In the genomic region with DNA sequence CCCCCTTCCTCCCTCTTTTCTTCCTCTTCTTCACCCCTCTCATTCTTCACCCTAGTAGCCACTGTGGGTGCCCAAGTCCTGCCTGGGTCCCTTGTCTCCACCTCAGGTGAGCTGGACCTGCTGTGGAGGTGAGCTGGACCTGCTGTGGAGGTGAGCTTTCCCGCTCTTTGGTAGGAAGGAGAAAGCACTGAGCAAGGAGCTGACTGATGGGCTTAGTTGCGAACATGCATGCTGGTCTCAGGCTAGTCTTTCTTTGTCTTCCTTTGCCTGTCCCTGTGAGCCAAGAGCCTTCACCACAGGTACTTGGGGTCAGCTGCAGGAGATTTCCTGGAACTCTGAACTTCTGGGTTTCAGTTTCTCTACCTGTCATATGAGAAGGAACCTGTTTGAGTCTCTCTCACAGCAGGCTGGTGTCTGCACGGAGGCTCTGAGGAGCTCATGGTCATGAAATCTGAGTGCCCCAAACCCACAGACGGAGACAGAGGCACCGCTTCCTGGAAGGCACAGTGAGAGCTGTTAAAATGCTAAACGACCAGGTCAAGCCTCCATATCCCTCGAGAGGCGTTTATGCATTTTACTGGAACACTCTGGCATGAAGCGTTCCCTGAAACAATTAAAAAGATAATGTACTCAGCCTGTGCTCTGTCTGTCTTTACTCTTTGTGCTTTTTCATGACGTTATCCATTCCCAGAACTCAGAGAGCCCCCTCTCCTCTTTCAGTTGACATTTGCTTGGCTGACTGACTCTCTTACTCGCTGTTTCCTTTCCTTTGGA, we compare ENCODE assay signal across 1 cellular context.
TF ChIP-seq lines count a peak whose summit lies in the region.

No MANE protein-coding gene starts in this region.

TF ChIP-seq in HEK293, 187 proteins besides CTCF, POLR2A, EP300 and RAD21 (continued from another document and continues in another):
- TF ChIP-seq, protein P1, sequence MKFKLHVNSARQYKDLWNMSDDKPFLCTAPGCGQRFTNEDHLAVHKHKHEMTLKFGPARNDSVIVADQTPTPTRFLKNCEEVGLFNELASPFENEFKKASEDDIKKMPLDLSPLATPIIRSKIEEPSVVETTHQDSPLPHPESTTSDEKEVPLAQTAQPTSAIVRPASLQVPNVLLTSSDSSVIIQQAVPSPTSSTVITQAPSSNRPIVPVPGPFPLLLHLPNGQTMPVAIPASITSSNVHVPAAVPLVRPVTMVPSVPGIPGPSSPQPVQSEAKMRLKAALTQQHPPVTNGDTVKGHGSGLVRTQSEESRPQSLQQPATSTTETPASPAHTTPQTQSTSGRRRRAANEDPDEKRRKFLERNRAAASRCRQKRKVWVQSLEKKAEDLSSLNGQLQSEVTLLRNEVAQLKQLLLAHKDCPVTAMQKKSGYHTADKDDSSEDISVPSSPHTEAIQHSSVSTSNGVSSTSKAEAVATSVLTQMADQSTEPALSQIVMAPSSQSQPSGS (tag by site-specific recombination; IDR thresholded peaks at IDR 0.05; ENCODE audit: low read depth), result peak; percentile 88
- TF ChIP-seq, protein P2, sequence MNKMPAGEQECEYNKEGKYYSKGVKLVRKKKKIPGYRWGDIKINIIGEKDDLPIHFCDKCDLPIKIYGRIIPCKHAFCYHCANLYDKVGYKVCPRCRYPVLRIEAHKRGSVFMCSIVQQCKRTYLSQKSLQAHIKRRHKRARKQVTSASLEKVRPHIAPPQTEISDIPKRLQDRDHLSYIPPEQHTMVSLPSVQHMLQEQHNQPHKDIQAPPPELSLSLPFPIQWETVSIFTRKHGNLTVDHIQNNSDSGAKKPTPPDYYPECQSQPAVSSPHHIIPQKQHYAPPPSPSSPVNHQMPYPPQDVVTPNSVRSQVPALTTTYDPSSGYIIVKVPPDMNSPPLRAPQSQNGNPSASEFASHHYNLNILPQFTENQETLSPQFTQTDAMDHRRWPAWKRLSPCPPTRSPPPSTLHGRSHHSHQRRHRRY (tag by site-specific recombination; IDR thresholded peaks at IDR 0.05), result no peak
- TF ChIP-seq ZNF335 (tag by site-specific recombination; conservative IDR thresholded peaks at IDR 0.05) (no peak), GLIS2 (tag by site-specific recombination; IDR thresholded peaks at IDR 0.05) (no peak), ZNF529 (tag by site-specific recombination; IDR thresholded peaks at IDR 0.05; ENCODE audit: insufficient replicate concordance) (no peak), ZNF221 (tag by site-specific recombination; IDR thresholded peaks at IDR 0.05; ENCODE audit: borderline replicate concordance) (no peak), ZNF76 (tag by site-specific recombination; IDR thresholded peaks at IDR 0.05; ENCODE audit: borderline replicate concordance, low read depth) (no peak), ZNF571 (tag by site-specific recombination; IDR thresholded peaks at IDR 0.05) (no peak), YY1 (tag by site-specific recombination; IDR thresholded peaks at IDR 0.05) (no peak), ZNF416 (tag by site-specific recombination; IDR thresholded peaks at IDR 0.05) (no peak), OSR2 (tag by site-specific recombination; IDR thresholded peaks at IDR 0.05) (peak; percentile 28; the same call in 1 of the 2 replicates), ZNF223 (tag by site-specific recombination; IDR thresholded peaks at IDR 0.05) (no peak), GLI2 (tag by site-specific recombination; IDR thresholded peaks at IDR 0.05; ENCODE audit: borderline replicate concordance, low read depth) (no peak), ZIC2 (tag by site-specific recombination; IDR thresholded peaks at IDR 0.05) (peak; percentile 71), ZNF169 (tag by site-specific recombination; IDR thresholded peaks at IDR 0.05) (no peak), ZNF555 (tag by site-specific recombination; conservative IDR thresholded peaks at IDR 0.05) (no peak), ZNF157 (tag by site-specific recombination; IDR thresholded peaks at IDR 0.05) (no peak), ZNF16 (tag by site-specific recombination; IDR thresholded peaks at IDR 0.05; ENCODE audit: low read depth) (no peak), ZNF24 (tag by site-specific recombination; IDR thresholded peaks at IDR 0.05) (no peak), ZNF560 (tag by site-specific recombination; IDR thresholded peaks at IDR 0.05; ENCODE audit: borderline replicate concordance) (no peak), ZFP69B (tag by site-specific recombination; IDR thresholded peaks at IDR 0.05) (no peak), ZNF629 (tag by site-specific recombination; IDR thresholded peaks at IDR 0.05) (no peak), ZSCAN23 (tag by site-specific recombination; IDR thresholded peaks at IDR 0.05) (no peak), RBAK (tag by site-specific recombination; IDR thresholded peaks at IDR 0.05) (no peak), ZNF510 (tag by site-specific recombination; IDR thresholded peaks at IDR 0.05; ENCODE audit: insufficient replicate concordance) (no peak), SCRT2 (tag by site-specific recombination; IDR thresholded peaks at IDR 0.05) (peak; percentile 92), KLF9 (tag by site-specific recombination; IDR thresholded peaks at IDR 0.05; ENCODE audit: low read depth) (no peak), ZNF202 (tag by site-specific recombination; IDR thresholded peaks at IDR 0.05; ENCODE audit: borderline replicate concordance) (no peak), ZNF561 (tag by site-specific recombination; IDR thresholded peaks at IDR 0.05; ENCODE audit: borderline replicate concordance) (0 out of 2 replicates have a peak, but pooled peaks have one; percentile 46), ZNF292 (tag by site-specific recombination; IDR thresholded peaks at IDR 0.05; ENCODE audit: borderline replicate concordance, low read depth) (no peak), ZNF548 (tag by site-specific recombination; IDR thresholded peaks at IDR 0.05) (no peak), ZNF248 (tag by site-specific recombination; IDR thresholded peaks at IDR 0.05) (no peak), KLF1 (tag by site-specific recombination; IDR thresholded peaks at IDR 0.05) (no peak), HOXC10 (CRISPR knock-in tag; IDR thresholded peaks at IDR 0.05) (no peak), ZNF266 (tag by site-specific recombination; IDR thresholded peaks at IDR 0.05; ENCODE audit: low read depth) (no peak), KLF16 (tag by site-specific recombination; IDR thresholded peaks at IDR 0.05) (no peak), HOXA7 (CRISPR knock-in tag; IDR thresholded peaks at IDR 0.05; ENCODE audit: borderline replicate concordance) (no peak), SETDB1 (IDR thresholded peaks at IDR 0.05; ENCODE audit: insufficient read length, low read length) (no peak), ZNF600 (tag by site-specific recombination; IDR thresholded peaks at IDR 0.05) (peak; percentile 15; the same call in 1 of the 2 replicates)
- TF ChIP-seq, protein P3, sequence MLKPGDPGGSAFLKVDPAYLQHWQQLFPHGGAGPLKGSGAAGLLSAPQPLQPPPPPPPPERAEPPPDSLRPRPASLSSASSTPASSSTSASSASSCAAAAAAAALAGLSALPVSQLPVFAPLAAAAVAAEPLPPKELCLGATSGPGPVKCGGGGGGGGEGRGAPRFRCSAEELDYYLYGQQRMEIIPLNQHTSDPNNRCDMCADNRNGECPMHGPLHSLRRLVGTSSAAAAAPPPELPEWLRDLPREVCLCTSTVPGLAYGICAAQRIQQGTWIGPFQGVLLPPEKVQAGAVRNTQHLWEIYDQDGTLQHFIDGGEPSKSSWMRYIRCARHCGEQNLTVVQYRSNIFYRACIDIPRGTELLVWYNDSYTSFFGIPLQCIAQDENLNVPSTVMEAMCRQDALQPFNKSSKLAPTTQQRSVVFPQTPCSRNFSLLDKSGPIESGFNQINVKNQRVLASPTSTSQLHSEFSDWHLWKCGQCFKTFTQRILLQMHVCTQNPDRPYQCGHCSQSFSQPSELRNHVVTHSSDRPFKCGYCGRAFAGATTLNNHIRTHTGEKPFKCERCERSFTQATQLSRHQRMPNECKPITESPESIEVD (tag by site-specific recombination; IDR thresholded peaks at IDR 0.05), result no peak
- TF ChIP-seq, protein P4, sequence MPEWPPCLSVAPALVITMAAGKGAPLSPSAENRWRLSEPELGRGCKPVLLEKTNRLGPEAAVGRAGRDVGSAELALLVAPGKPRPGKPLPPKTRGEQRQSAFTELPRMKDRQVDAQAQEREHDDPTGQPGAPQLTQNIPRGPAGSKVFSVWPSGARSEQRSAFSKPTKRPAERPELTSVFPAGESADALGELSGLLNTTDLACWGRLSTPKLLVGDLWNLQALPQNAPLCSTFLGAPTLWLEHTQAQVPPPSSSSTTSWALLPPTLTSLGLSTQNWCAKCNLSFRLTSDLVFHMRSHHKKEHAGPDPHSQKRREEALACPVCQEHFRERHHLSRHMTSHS (tag by site-specific recombination; IDR thresholded peaks at IDR 0.05), result no peak
- TF ChIP-seq, protein P5, sequence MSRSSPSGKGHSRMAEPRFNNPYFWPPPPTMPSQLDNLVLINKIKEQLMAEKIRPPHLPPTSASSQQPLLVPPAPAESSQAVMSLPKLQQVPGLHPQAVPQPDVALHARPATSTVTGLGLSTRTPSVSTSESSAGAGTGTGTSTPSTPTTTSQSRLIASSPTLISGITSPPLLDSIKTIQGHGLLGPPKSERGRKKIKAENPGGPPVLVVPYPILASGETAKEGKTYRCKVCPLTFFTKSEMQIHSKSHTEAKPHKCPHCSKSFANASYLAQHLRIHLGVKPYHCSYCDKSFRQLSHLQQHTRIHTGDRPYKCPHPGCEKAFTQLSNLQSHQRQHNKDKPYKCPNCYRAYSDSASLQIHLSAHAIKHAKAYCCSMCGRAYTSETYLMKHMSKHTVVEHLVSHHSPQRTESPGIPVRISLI (tag by site-specific recombination; IDR thresholded peaks at IDR 0.05), result no peak
- TF ChIP-seq, protein P6, sequence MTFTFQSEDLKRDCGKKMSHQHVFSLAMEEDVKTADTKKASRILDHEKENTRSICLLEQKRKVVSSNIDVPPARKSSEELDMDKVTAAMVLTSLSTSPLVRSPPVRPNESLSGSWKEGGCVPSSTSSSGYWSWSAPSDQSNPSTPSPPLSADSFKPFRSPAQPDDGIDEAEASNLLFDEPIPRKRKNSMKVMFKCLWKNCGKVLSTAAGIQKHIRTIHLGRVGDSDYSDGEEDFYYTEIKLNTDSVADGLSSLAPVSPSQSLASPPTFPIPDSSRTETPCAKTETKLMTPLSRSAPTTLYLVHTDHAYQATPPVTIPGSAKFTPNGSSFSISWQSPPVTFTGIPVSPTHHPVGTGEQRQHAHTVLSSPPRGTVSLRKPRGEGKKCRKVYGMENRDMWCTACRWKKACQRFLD (tag by site-specific recombination; IDR thresholded peaks at IDR 0.05), result no peak
- TF ChIP-seq, protein P7, sequence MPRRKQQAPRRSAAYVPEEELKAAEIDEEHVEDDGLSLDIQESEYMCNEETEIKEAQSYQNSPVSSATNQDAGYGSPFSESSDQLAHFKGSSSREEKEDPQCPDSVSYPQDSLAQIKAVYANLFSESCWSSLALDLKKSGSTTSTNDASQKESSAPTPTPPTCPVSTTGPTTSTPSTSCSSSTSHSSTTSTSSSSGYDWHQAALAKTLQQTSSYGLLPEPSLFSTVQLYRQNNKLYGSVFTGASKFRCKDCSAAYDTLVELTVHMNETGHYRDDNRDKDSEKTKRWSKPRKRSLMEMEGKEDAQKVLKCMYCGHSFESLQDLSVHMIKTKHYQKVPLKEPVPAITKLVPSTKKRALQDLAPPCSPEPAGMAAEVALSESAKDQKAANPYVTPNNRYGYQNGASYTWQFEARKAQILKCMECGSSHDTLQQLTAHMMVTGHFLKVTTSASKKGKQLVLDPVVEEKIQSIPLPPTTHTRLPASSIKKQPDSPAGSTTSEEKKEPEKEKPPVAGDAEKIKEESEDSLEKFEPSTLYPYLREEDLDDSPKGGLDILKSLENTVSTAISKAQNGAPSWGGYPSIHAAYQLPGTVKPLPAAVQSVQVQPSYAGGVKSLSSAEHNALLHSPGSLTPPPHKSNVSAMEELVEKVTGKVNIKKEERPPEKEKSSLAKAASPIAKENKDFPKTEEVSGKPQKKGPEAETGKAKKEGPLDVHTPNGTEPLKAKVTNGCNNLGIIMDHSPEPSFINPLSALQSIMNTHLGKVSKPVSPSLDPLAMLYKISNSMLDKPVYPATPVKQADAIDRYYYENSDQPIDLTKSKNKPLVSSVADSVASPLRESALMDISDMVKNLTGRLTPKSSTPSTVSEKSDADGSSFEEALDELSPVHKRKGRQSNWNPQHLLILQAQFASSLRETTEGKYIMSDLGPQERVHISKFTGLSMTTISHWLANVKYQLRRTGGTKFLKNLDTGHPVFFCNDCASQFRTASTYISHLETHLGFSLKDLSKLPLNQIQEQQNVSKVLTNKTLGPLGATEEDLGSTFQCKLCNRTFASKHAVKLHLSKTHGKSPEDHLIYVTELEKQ (tag by site-specific recombination; IDR thresholded peaks at IDR 0.05; ENCODE audit: borderline replicate concordance), result peak; percentile 40; the same call in 1 of the 2 replicates
- TF ChIP-seq, protein P8, sequence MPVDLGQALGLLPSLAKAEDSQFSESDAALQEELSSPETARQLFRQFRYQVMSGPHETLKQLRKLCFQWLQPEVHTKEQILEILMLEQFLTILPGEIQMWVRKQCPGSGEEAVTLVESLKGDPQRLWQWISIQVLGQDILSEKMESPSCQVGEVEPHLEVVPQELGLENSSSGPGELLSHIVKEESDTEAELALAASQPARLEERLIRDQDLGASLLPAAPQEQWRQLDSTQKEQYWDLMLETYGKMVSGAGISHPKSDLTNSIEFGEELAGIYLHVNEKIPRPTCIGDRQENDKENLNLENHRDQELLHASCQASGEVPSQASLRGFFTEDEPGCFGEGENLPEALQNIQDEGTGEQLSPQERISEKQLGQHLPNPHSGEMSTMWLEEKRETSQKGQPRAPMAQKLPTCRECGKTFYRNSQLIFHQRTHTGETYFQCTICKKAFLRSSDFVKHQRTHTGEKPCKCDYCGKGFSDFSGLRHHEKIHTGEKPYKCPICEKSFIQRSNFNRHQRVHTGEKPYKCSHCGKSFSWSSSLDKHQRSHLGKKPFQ (tag by site-specific recombination; IDR thresholded peaks at IDR 0.05), result no peak
- TF ChIP-seq, protein P9, sequence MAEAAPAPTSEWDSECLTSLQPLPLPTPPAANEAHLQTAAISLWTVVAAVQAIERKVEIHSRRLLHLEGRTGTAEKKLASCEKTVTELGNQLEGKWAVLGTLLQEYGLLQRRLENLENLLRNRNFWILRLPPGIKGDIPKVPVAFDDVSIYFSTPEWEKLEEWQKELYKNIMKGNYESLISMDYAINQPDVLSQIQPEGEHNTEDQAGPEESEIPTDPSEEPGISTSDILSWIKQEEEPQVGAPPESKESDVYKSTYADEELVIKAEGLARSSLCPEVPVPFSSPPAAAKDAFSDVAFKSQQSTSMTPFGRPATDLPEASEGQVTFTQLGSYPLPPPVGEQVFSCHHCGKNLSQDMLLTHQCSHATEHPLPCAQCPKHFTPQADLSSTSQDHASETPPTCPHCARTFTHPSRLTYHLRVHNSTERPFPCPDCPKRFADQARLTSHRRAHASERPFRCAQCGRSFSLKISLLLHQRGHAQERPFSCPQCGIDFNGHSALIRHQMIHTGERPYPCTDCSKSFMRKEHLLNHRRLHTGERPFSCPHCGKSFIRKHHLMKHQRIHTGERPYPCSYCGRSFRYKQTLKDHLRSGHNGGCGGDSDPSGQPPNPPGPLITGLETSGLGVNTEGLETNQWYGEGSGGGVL (tag by site-specific recombination; IDR thresholded peaks at IDR 0.05), result no peak
